Comparison of ENCODE assay signal across 8 cellular contexts in genomic region chr7:99928994-99929729, GRCh38. TPM values are rescaled to one million over a fixed set of nuclear protein-coding genes. Genes with fewer than 3 reads are reported as not detected.
DNase-seq lines count a peak whose midpoint lies in the region; ATAC-seq and TF ChIP-seq lines count a peak whose summit lies in the region.

GJC3 (minus strand) TSS chr7:99929620; CDS start chr7:99929620, 0 bp downstream.

- no peak within 1 kb of the TSS for H3K27ac ChIP-seq in CD8-positive, alpha-beta memory T cell (ENCODE audit: low read depth, low read length)
- H3K27ac ChIP-seq in aorta (ENCODE audit: low read depth in 1 of 2, low read length in 2 of 2): no peak within 1 kb of the TSS

- CTCF ChIA-PET in CD8-positive, alpha-beta memory T cell (lab: Charles Lee): interaction anchor here (1.1 to 1.9 kb wide), 4 partner anchors 10 to 66 kb away, joined by 3 to 10 read pairs (median 6); partner anchors contain the start of gene TRIM4

- intact Hi-C loops in activated T-helper 1 cell treated with anti-CD3 and anti-CD28 coated beads, Interleukin-12 subunit alpha, Interleukin-12 subunit beta, Interleukin-2, Interleukin-4 antibody, amounts not matched to agents 30 ng/mL and 10 ng/mL and 1 ng/mL, durations not matched to agents 14 hours and 24 hours and 36 hours (cut with micrococcal nuclease): loop anchor here (1.0 kb wide), 1 partner anchor 10 kb away; the partner anchor contains the start of gene TRIM4
- intact Hi-C loops in aorta (cut with DNase I): no loop called here

- peaks cover 16% of the 10 kb centered on the region for H3K4me1 ChIP-seq in CD8-positive, alpha-beta memory T cell (ENCODE audit: insufficient read depth, low read length)
- H3K4me1 ChIP-seq in aorta (ENCODE audit: control insufficient read depth in 1 of 2, insufficient read depth in 2 of 2, low read length in 2 of 2): no peaks in the 10 kb centered on the region

- H3K27ac Mint-ChIP-seq in CD8-positive, alpha-beta memory T cell: peak within 1 kb of the TSS in 3 of 8 donors; percentile 40 to 69 (median 52)
- peak within 1 kb of the TSS; percentile 46 for H3K27ac Mint-ChIP-seq in activated T-helper 1 cell treated with anti-CD3 and anti-CD28 coated beads, Interleukin-12 subunit alpha, Interleukin-12 subunit beta, Interleukin-2, Interleukin-4 antibody, amounts not matched to agents 30 ng/mL and 10 ng/mL and 1 ng/mL, durations not matched to agents 14 hours and 24 hours and 36 hours
- peak within 1 kb of the TSS; percentile 37 for H3K27ac Mint-ChIP-seq in nephron progenitor cell

- DNase-seq in CD8-positive, alpha-beta memory T cell: peak in 3 of 5 donors; percentile 16 to 57 (median 43)
- DNase-seq in HPDE6-E6E7 (ENCODE audit: extremely low spot score) (peak; percentile 76), NOMO-1 (lab: John Stamatoyannopoulos, UW; ENCODE audit: unreplicated experiment in 2 of 2) (peak; percentile 51 to 82), fibroblast of villous mesenchyme (ENCODE audit: low read depth) (peak; percentile 45), nephron progenitor cell (peak; percentile 53), aorta (peak; percentile 56 to 76)
- peak; percentile 36 for DNase-seq in activated T-helper 1 cell treated with anti-CD3 and anti-CD28 coated beads, Interleukin-12 subunit alpha, Interleukin-12 subunit beta, Interleukin-2, Interleukin-4 antibody, amounts not matched to agents 30 ng/mL and 10 ng/mL and 1 ng/mL, durations not matched to agents 14 hours and 24 hours and 36 hours (ENCODE audit: low spot score)

- ATAC-seq in aorta (ENCODE audit: low FRiP score) (peak; percentile 56), GM19035 (IDR thresholded peaks at IDR 0.05; ENCODE audit: unreplicated experiment) (no peak)

- no peaks in the 10 kb centered on the region for H3K27me3 ChIP-seq in CD8-positive, alpha-beta memory T cell (ENCODE audit: insufficient read depth, low read length, poor library complexity, severe bottlenecking)
- H3K27me3 ChIP-seq in aorta (ENCODE audit: control insufficient read depth in 1 of 2, insufficient read depth in 2 of 2, low read length in 1 of 2): peaks cover 0 to 2% of the 10 kb centered on the region in 2 donors

- H3K36me3 Mint-ChIP-seq in CD8-positive, alpha-beta memory T cell: no peaks in the 10 kb centered on the region
- no peaks in the 10 kb centered on the region for H3K36me3 Mint-ChIP-seq in activated T-helper 1 cell treated with anti-CD3 and anti-CD28 coated beads, Interleukin-12 subunit alpha, Interleukin-12 subunit beta, Interleukin-2, Interleukin-4 antibody, amounts not matched to agents 30 ng/mL and 10 ng/mL and 1 ng/mL, durations not matched to agents 14 hours and 24 hours and 36 hours (ENCODE audit: low read depth)
- no peaks in the 10 kb centered on the region for H3K36me3 Mint-ChIP-seq in nephron progenitor cell (ENCODE audit: low read depth)

- H3K4me3 Mint-ChIP-seq in CD8-positive, alpha-beta memory T cell: peak within 1 kb of the TSS in 6 of 7 donors; percentile 24 to 86 (median 64)
- H3K4me3 Mint-ChIP-seq in activated T-helper 1 cell treated with anti-CD3 and anti-CD28 coated beads, Interleukin-12 subunit alpha, Interleukin-12 subunit beta, Interleukin-2, Interleukin-4 antibody, amounts not matched to agents 30 ng/mL and 10 ng/mL and 1 ng/mL, durations not matched to agents 14 hours and 24 hours and 36 hours: peak within 1 kb of the TSS; percentile 62
- H3K4me3 Mint-ChIP-seq in nephron progenitor cell: peak within 1 kb of the TSS; percentile 73

- H3K4me3 ChIP-seq in CD8-positive, alpha-beta memory T cell (ENCODE audit: low read length): peak within 1 kb of the TSS; percentile 46
- H3K4me3 ChIP-seq in fibroblast of villous mesenchyme (ENCODE audit: low read depth, low read length): peak within 1 kb of the TSS; percentile 35
- H3K4me3 ChIP-seq in aorta (ENCODE audit: low read length in 2 of 2): no peak within 1 kb of the TSS

- no peaks in the 10 kb centered on the region for H3K36me3 ChIP-seq in CD8-positive, alpha-beta memory T cell (ENCODE audit: insufficient read depth, low read length)
- H3K36me3 ChIP-seq in aorta (ENCODE audit: control insufficient read depth in 1 of 2, insufficient read depth in 2 of 2, low read length in 1 of 2): no peaks in the 10 kb centered on the region

- peak; percentile 34 for TF ChIP-seq CTCF in fibroblast of villous mesenchyme (IDR thresholded peaks at IDR 0.05; ENCODE audit: insufficient read depth, low read depth, low read length)
- TF ChIP-seq CTCF in nephron progenitor cell (IDR thresholded peaks at IDR 0.05): peak; percentile 13

- 20 to 21% methylated on average over 22 of the region's 22 CpGs for WGBS in aorta, 2 donors

- no peaks in the 10 kb centered on the region for H3K9me3 Mint-ChIP-seq in CD8-positive, alpha-beta memory T cell
- no peaks in the 10 kb centered on the region for H3K9me3 Mint-ChIP-seq in activated T-helper 1 cell treated with anti-CD3 and anti-CD28 coated beads, Interleukin-12 subunit alpha, Interleukin-12 subunit beta, Interleukin-2, Interleukin-4 antibody, amounts not matched to agents 30 ng/mL and 10 ng/mL and 1 ng/mL, durations not matched to agents 14 hours and 24 hours and 36 hours
- H3K9me3 Mint-ChIP-seq in nephron progenitor cell: no peaks in the 10 kb centered on the region

- H3K4me1 Mint-ChIP-seq in CD8-positive, alpha-beta memory T cell: peaks cover 11 to 24% (median 20%) of the 10 kb centered on the region in 3 donors
- H3K4me1 Mint-ChIP-seq in activated T-helper 1 cell treated with anti-CD3 and anti-CD28 coated beads, Interleukin-12 subunit alpha, Interleukin-12 subunit beta, Interleukin-2, Interleukin-4 antibody, amounts not matched to agents 30 ng/mL and 10 ng/mL and 1 ng/mL, durations not matched to agents 14 hours and 24 hours and 36 hours (ENCODE audit: low read depth): peaks cover 24% of the 10 kb centered on the region
- H3K4me1 Mint-ChIP-seq in nephron progenitor cell: peaks cover 33% of the 10 kb centered on the region

- POLR2A ChIA-PET in CD8-positive, alpha-beta memory T cell (lab: Charles Lee): interaction anchor here (1.0 kb wide), 1 partner anchor 11 kb away, joined by 10 read pairs; the partner anchor contains the start of gene TRIM4

- peaks cover 33 to 58% of the 10 kb centered on the region in 2 donors for H3K27me3 Mint-ChIP-seq in CD8-positive, alpha-beta memory T cell
- peaks cover 23% of the 10 kb centered on the region for H3K27me3 Mint-ChIP-seq in activated T-helper 1 cell treated with anti-CD3 and anti-CD28 coated beads, Interleukin-12 subunit alpha, Interleukin-12 subunit beta, Interleukin-2, Interleukin-4 antibody, amounts not matched to agents 30 ng/mL and 10 ng/mL and 1 ng/mL, durations not matched to agents 14 hours and 24 hours and 36 hours (ENCODE audit: insufficient read depth)
- peaks cover 68% of the 10 kb centered on the region for H3K27me3 Mint-ChIP-seq in nephron progenitor cell (ENCODE audit: low read depth, poor library complexity)

- H3K9me3 ChIP-seq in CD8-positive, alpha-beta memory T cell (ENCODE audit: low read length): no peaks in the 10 kb centered on the region
- peaks cover 3% of the 10 kb centered on the region for H3K9me3 ChIP-seq in aorta (ENCODE audit: control insufficient read depth, low read length)

RNA-seq across cellular contexts. Expression of gene GJC3, which starts in this region (rescaled TPM):
- under 1 TPM in 1 of 2 experiments, not detected in 1; 0.20 TPM for total RNA-seq in CD8-positive, alpha-beta memory T cell
- not detected for polyA plus RNA-seq in CD8-positive, alpha-beta memory T cell
- total RNA-seq in activated T-helper 1 cell treated with anti-CD3 and anti-CD28 coated beads, Interleukin-12 subunit alpha, Interleukin-12 subunit beta, Interleukin-2, Interleukin-4 antibody, amounts not matched to agents 30 ng/mL and 10 ng/mL and 1 ng/mL, durations not matched to agents 14 hours and 24 hours and 36 hours: 0.18 and 0.24 TPM in 2 replicates
- total RNA-seq in fibroblast of villous mesenchyme (not detected in 2 replicates), aorta (under 1 TPM in 1 of 2 donors, not detected in 1; 0.57 TPM)
- polyA plus RNA-seq in aorta: not detected

Comparison
In these comparisons a context has a peak if more than half of its experiments do, and no peak if none do; other contexts are left out.
1. Peak in DNase-seq and H3K4me3 ChIP-seq in CD8-positive, alpha-beta memory T cell; RNA of the gene not detected or under 1 TPM.
2. Peak in DNase-seq in activated T-helper 1 cell treated with anti-CD3 and anti-CD28 coated beads, Interleukin-12 subunit alpha, Interleukin-12 subunit beta, Interleukin-2, Interleukin-4 antibody, amounts not matched to agents 30 ng/mL and 10 ng/mL and 1 ng/mL, durations not matched to agents 14 hours and 24 hours and 36 hours; RNA of the gene not detected or under 1 TPM.
3. Peak in DNase-seq and H3K4me3 ChIP-seq in fibroblast of villous mesenchyme; RNA of the gene not detected or under 1 TPM.
4. Peak in DNase-seq and ATAC-seq in aorta; RNA of the gene not detected or under 1 TPM.